In genomic region chr2:237350070-237350469, GRCh38 we compare ENCODE assay signal across 18 cellular contexts.
DNase-seq lines count a peak whose midpoint lies in the region; TF ChIP-seq lines count a peak whose summit lies in the region.
"Had no signal": no experiment of that assay in that cellular context is flagged by ENCODE, and none has a peak within 500 bp of the region (broad histone marks: within the 10 kb centered on the region; RNA-seq: fewer than 3 reads in every experiment).

No MANE protein-coding gene starts in this region.

- H3K36me3 ChIP-seq in hepatocyte (replicated peaks; ENCODE audit: insufficient read depth, low read depth): no peaks in the 10 kb centered on the region
- no peaks in the 10 kb centered on the region for H3K36me3 ChIP-seq in ovary
- no peaks in the 10 kb centered on the region for H3K36me3 ChIP-seq in uterus

- peaks cover 6% of the 10 kb centered on the region for H3K4me1 ChIP-seq in hepatocyte (ENCODE audit: insufficient read depth)
- peaks cover 14% of the 10 kb centered on the region for H3K4me1 ChIP-seq in ovary (ENCODE audit: insufficient read depth)
- H3K4me1 ChIP-seq in uterus: peaks cover 0 to 5% of the 10 kb centered on the region in 2 donors
- H3K4me1 ChIP-seq: Caco-2 had no signal

- WGBS in hepatocyte (ENCODE audit: low lambda C conversion rate, missing lambda C conversion rate): 90% methylated on average over 11 of the region's 11 CpGs
- WGBS in ovary, 3 donors: 62 to 73% (median 66%) methylated on average over 11 of the region's 11 CpGs

- DNase-seq in activated CD8-positive, alpha-beta memory T cell treated with anti-CD3 and anti-CD28 coated beads for 24 hours: peak; percentile 32
- no peak for DNase-seq in activated CD8-positive, alpha-beta memory T cell treated with anti-CD3 and anti-CD28 coated beads, Interleukin-2, amount 50 U/mL, for 48 hours
- DNase-seq in hepatocyte (ENCODE audit: low spot score) (no peak), ovary (peak in 1 of 5 donors; percentile 25), uterus (no peak), GM20000 (ENCODE audit: low spot score) (no peak), NCI-H345 treated with DMSO at 0.1 percent for 48 hours (lab: John Stamatoyannopoulos, UW; ENCODE audit: unreplicated experiment) (no peak), NCI-H226 (no peak)
- DNase-seq: Caco-2; CD4-positive, alpha-beta T cell; DMS153; GDM1; KBM-7; NCI-H1694 treated with DMSO at 0.1 percent for 48 hours; NCI-H2107; NCI-H2227 treated with DMSO at 0.1 percent for 48 hours; PC-9 had no signal

- no peak overlapping the region for H3K4me3 ChIP-seq in hepatocyte
- no peak overlapping the region for H3K4me3 ChIP-seq in ovary
- H3K4me3 ChIP-seq in uterus: no peak overlapping the region
- H3K4me3 ChIP-seq: PC-9 had no signal

- no peak for TF ChIP-seq EP300 in ovary (IDR thresholded peaks at IDR 0.05)

- no peak for TF ChIP-seq CTCF in hepatocyte (IDR thresholded peaks at IDR 0.05; ENCODE audit: poor library complexity)
- TF ChIP-seq CTCF in ovary (IDR thresholded peaks at IDR 0.05): no peak
- TF ChIP-seq CTCF in uterus (IDR thresholded peaks at IDR 0.05): no peak
- no peak for TF ChIP-seq CTCF in GM20000 (IDR thresholded peaks at IDR 0.05; ENCODE audit: extremely low read depth, missing control alignments)

- TF ChIP-seq POLR2A in ovary (IDR thresholded peaks at IDR 0.05) (no peak), uterus (IDR thresholded peaks at IDR 0.05) (no peak)

- H3K4me2 ChIP-seq in hepatocyte: no peak overlapping the region
- H3K4me2 ChIP-seq: PC-9 had no signal

- intact Hi-C loops in ovary (cut with DNase I): no loop called here
- intact Hi-C loops in uterus (cut with DNase I; ENCODE audit: low total_unique reads): no loop called here

- H2AFZ ChIP-seq in hepatocyte: no peak overlapping the region
- H2AFZ ChIP-seq: PC-9 had no signal

- no peaks in the 10 kb centered on the region for H3K79me2 ChIP-seq in hepatocyte

- H3K27ac ChIP-seq in hepatocyte (peak overlapping the region; percentile 43), ovary (peak overlapping the region; percentile 41 to 80), uterus (peak overlapping the region; percentile 69 to 83)
- H3K27ac ChIP-seq: 22Rv1, PC-9 had no signal

- H4K20me1 ChIP-seq in hepatocyte (ENCODE audit: insufficient read depth, poor library complexity, severe bottlenecking): no peaks in the 10 kb centered on the region

- H3K9me2 ChIP-seq in hepatocyte (replicated peaks; ENCODE audit: insufficient read depth): no peaks in the 10 kb centered on the region

- no peaks in the 10 kb centered on the region for H3K9me3 ChIP-seq in hepatocyte (ENCODE audit: low read depth)
- H3K9me3 ChIP-seq in ovary: no peaks in the 10 kb centered on the region
- no peaks in the 10 kb centered on the region for H3K9me3 ChIP-seq in uterus
- H3K9me3 ChIP-seq: Caco-2 had no signal

- H3K27me3 ChIP-seq in hepatocyte (no peaks in the 10 kb centered on the region), ovary (no peaks in the 10 kb centered on the region), uterus (no peaks in the 10 kb centered on the region)
